ENCODE assay signal across 9 cellular contexts in genomic region chr1:156497078-156497742, GRCh38. TPM values are rescaled to one million over a fixed set of nuclear protein-coding genes. Genes with fewer than 3 reads are reported as not detected.
DNase-seq lines count a peak whose midpoint lies in the region; ATAC-seq and TF ChIP-seq lines count a peak whose summit lies in the region.
"Had no signal": no experiment of that assay in that cellular context is flagged by ENCODE, and none has a peak within 500 bp of the region (broad histone marks: within the 10 kb centered on the region; RNA-seq: fewer than 3 reads in every experiment).

No MANE protein-coding gene starts in this region.

- WGBS in gastroesophageal sphincter (ENCODE audit: low coverage in 1 of 2), 2 donors = 43 to 56% methylated on average over 4 to 6 of the region's 11 CpGs

- TF ChIP-seq POLR2A in gastroesophageal sphincter (IDR thresholded peaks at IDR 0.05) = no peak
- TF ChIP-seq POLR2A in gastrocnemius medialis (IDR thresholded peaks at IDR 0.05) = peak in 1 of 2 donors; percentile 79

- H3K9me2 ChIP-seq in DOHH2 (replicated peaks; ENCODE audit: control insufficient read depth, low read length) = no peaks in the 10 kb centered on the region

- no peak for ATAC-seq in gastroesophageal sphincter
- peak; percentile 9 to 35 for ATAC-seq in gastrocnemius medialis
- ATAC-seq in HG03378 (IDR thresholded peaks at IDR 0.05; ENCODE audit: unreplicated experiment) = no peak

- H3K4me3 ChIP-seq in DOHH2 (ENCODE audit: low read length) (peak overlapping the region; percentile 87), gastroesophageal sphincter (peak overlapping the region in 1 of 2 donors; percentile 98), gastrocnemius medialis (peak overlapping the region; percentile 89 to 96 (median 93))

- peak; percentile 24 for DNase-seq in RPMI8226
- peak; percentile 78 to 88 for DNase-seq in gastrocnemius medialis
- DNase-seq in activated effector memory CD4-positive, alpha-beta T cell treated with Interleukin-2 at 50 U/mL for 16 hours = no peak
- DNase-seq in SK-N-DZ (ENCODE audit: low spot score) = no peak
- no peak for DNase-seq in DMS79 treated with DMSO at 0.1 percent for 48 hours (lab: John Stamatoyannopoulos, UW)
- DNase-seq: activated CD4-positive, alpha-beta T cell treated with anti-CD3 and anti-CD28 coated beads, Interleukin-2, amount 50 U/mL, for 4 hours had no signal

- 0 out of 2 replicates have a peak, but pooled peaks cover 4% of the 10 kb centered on the region for H4K20me1 ChIP-seq in DOHH2 (ENCODE audit: control insufficient read depth, insufficient read depth, low read depth, low read length)

- H3F3A ChIP-seq in DOHH2 (ENCODE audit: control insufficient read depth, insufficient read depth) = peaks cover 23% of the 10 kb centered on the region

- no peak for TF ChIP-seq EP300 in gastroesophageal sphincter (IDR thresholded peaks at IDR 0.05)

- H3K27ac ChIP-seq in DOHH2 (ENCODE audit: low read depth, low read length) (peak overlapping the region; percentile 97), gastroesophageal sphincter (peak overlapping the region; percentile 29 to 100 (median 87)), gastrocnemius medialis (peak overlapping the region; percentile 96 to 99 (median 98))

- H3K4me1 ChIP-seq in DOHH2 (ENCODE audit: control insufficient read depth, low read length) (peaks cover 76% of the 10 kb centered on the region), gastroesophageal sphincter (peaks cover 18 to 81% (median 68%) of the 10 kb centered on the region in 3 donors), gastrocnemius medialis (peaks cover 72 to 75% of the 10 kb centered on the region in 2 donors)

- in situ Hi-C loops in gastrocnemius medialis (cut with MboI; ENCODE audit: low sequenced_read_pairs in 4 of 4) = loop anchor here in 1 of 4 donors (25.0 kb wide), 1 partner anchor 385 kb away; the partner anchor contains the start of gene LMNA

- intact Hi-C loops in gastrocnemius medialis (cut with DNase I; ENCODE audit: low total_unique reads) = loop anchor here (10.0 kb wide), 1 partner anchor 1492 kb away; the partner anchor contains the start of gene ZBTB7B

- TF ChIP-seq CTCF in DOHH2 (IDR thresholded peaks at IDR 0.05; ENCODE audit: low read depth, low read length, poor library complexity, severe bottlenecking) (no peak), gastroesophageal sphincter (IDR thresholded peaks at IDR 0.05) (no peak), gastrocnemius medialis (IDR thresholded peaks at IDR 0.05 in 4 of 5, conservative IDR thresholded peaks at IDR 0.05 in 1 of 5) (no peak)

- H3K36me3 ChIP-seq in DOHH2 (ENCODE audit: control insufficient read depth, low read length) (peaks cover 77% of the 10 kb centered on the region), gastroesophageal sphincter (peaks cover 0 to 4% of the 10 kb centered on the region in 2 donors), gastrocnemius medialis (no peaks in the 10 kb centered on the region)

- H3K9me3 ChIP-seq in DOHH2 (ENCODE audit: control insufficient read depth, insufficient read depth, low read length) (no peaks in the 10 kb centered on the region), gastroesophageal sphincter (no peaks in the 10 kb centered on the region), gastrocnemius medialis (no peaks in the 10 kb centered on the region)

- H3K79me2 ChIP-seq in DOHH2 (ENCODE audit: control insufficient read depth, low read length) = peaks cover 84% of the 10 kb centered on the region

- peak overlapping the region; percentile 94 for H3K4me2 ChIP-seq in DOHH2 (ENCODE audit: low read length)

- H3K27me3 ChIP-seq in DOHH2 (ENCODE audit: control insufficient read depth, low read length) (no peaks in the 10 kb centered on the region), gastroesophageal sphincter (no peaks in the 10 kb centered on the region), gastrocnemius medialis (no peaks in the 10 kb centered on the region)

RNA-seq across cellular contexts. Expression of gene MEF2D, which starts 3.4 kb away (rescaled TPM):
- total RNA-seq in gastroesophageal sphincter (10 to 100 TPM; 49.0 to 94.3 (median 67.1) TPM), gastrocnemius medialis (100 to 1,000 TPM; 129 to 260 (median 168) TPM)
- polyA plus RNA-seq in SK-N-DZ (2014; cell fraction: cytosol; rRNA removed) = 5.8 and 6.3 TPM in 2 replicates
- polyA plus RNA-seq in SK-N-DZ (2014; cell fraction: nucleus; rRNA removed) = 11.9 and 15.0 TPM in 2 replicates

Comparison
In these comparisons a context has a peak if more than half of its experiments do, and no peak if none do; other contexts are left out.
1. DNase-seq: peak in RPMI8226 (single experiment) and gastrocnemius medialis (2 of 2); none in activated effector memory CD4-positive, alpha-beta T cell treated with Interleukin-2 at 50 U/mL for 16 hours (single experiment), SK-N-DZ (single experiment) and DMS79 treated with DMSO at 0.1 percent for 48 hours (single experiment).
2. ATAC-seq: peak in gastrocnemius medialis (2 of 2); none in gastroesophageal sphincter (single experiment) and HG03378 (single experiment).
3. Peak in every context shown above with its lines, with median percentiles within 50 percentile points of each other: H3K27ac ChIP-seq.